Comparison of ENCODE assay signal across 9 cellular contexts in the genomic region with DNA sequence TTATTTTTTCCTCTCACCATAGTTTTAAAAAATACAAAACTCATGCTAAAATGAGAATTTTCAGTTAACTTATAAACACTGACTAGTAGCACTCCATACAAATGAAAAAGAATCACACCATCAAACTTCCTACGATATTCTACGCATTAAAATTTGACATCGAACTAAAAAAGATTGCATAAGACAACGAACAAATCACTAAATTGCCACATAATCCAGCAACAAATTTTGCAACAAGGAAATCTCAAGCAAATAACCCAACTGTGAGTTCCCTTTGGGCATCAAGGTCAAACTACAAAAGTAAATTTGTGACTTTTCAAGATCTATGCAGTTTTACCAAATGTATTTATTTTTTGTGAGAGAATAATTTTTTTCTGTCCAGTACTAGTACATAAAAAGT. TPM values are rescaled to one million over a fixed set of nuclear protein-coding genes. Genes with fewer than 3 reads are reported as not detected.
DNase-seq lines count a peak whose midpoint lies in the region; ATAC-seq and TF ChIP-seq lines count a peak whose summit lies in the region.
"Had no signal": no experiment of that assay in that cellular context is flagged by ENCODE, and none has a peak within 500 bp of the region (broad histone marks: within the 10 kb centered on the region; RNA-seq: fewer than 3 reads in every experiment).

No MANE protein-coding gene starts in this region.

- no peak for TF ChIP-seq CTCF in fibroblast of villous mesenchyme (IDR thresholded peaks at IDR 0.05; ENCODE audit: insufficient read depth, low read depth, low read length)
- TF ChIP-seq CTCF in smooth muscle cell (IDR thresholded peaks at IDR 0.05; ENCODE audit: borderline replicate concordance, insufficient read depth, poor library complexity, severe bottlenecking): no peak

- no peaks in the 10 kb centered on the region for H3K27me3 ChIP-seq in smooth muscle cell (ENCODE audit: low read depth)

- H3K4me3 ChIP-seq in fibroblast of villous mesenchyme (ENCODE audit: low read depth, low read length): peak overlapping the region; percentile 81
- H3K4me3 ChIP-seq in smooth muscle cell: peak overlapping the region; percentile 99

- peaks cover 3% of the 10 kb centered on the region for H3F3A ChIP-seq in smooth muscle cell (ENCODE audit: low read depth)

- ATAC-seq in T-helper 17 cell: no peak

- WGBS in smooth muscle cell (ENCODE audit: low lambda C conversion rate): 87% methylated on average over 4 of the region's 4 CpGs

- peak overlapping the region; percentile 97 for H3K27ac Mint-ChIP-seq in T-helper 17 cell

- H3K36me3 Mint-ChIP-seq in T-helper 17 cell (ENCODE audit: low read depth): no peaks in the 10 kb centered on the region

- H3K4me3 Mint-ChIP-seq in T-helper 17 cell: peak overlapping the region; percentile 93

- no peaks in the 10 kb centered on the region for H3K36me3 ChIP-seq in smooth muscle cell (ENCODE audit: low read depth)

- DNase-seq in SIG-M5 treated with dmso at 0.1 percent for 504 hours (lab: John Stamatoyannopoulos, UW; ENCODE audit: unreplicated experiment): peak; percentile 66
- DNase-seq in SIG-M5 (lab: John Stamatoyannopoulos, UW): no peak
- no peak for DNase-seq in T-helper 17 cell
- peak; percentile 53 for DNase-seq in fibroblast of villous mesenchyme (ENCODE audit: low read depth)
- DNase-seq in smooth muscle cell (lab: John Stamatoyannopoulos, UW; ENCODE audit: unreplicated experiment): no peak
- no peak for DNase-seq in GDM1 (lab: John Stamatoyannopoulos, UW)
- no peak for DNase-seq in KG1 (lab: John Stamatoyannopoulos, UW)
- DNase-seq in stimulated activated CD4-positive, alpha-beta T cell treated with anti-CD3 and anti-CD28 coated beads, Interleukin-15, amount 100 ng/mL, for 24 hours: no peak

- peak overlapping the region; percentile 100 for H3K9ac ChIP-seq in smooth muscle cell (ENCODE audit: low read depth)

- peaks cover 56% of the 10 kb centered on the region for H3K4me1 Mint-ChIP-seq in T-helper 17 cell

- no peaks in the 10 kb centered on the region for H3K9me3 ChIP-seq in T-helper 17 cell (ENCODE audit: control insufficient read depth, low read length, poor library complexity, severe bottlenecking)
- H3K9me3 ChIP-seq in smooth muscle cell (replicated peaks; ENCODE audit: low read depth): no peaks in the 10 kb centered on the region

- H3K27me3 Mint-ChIP-seq in T-helper 17 cell: no peaks in the 10 kb centered on the region

- peaks cover 13% of the 10 kb centered on the region for H3K4me1 ChIP-seq in smooth muscle cell (ENCODE audit: low read depth)

- H3K4me2 ChIP-seq in smooth muscle cell: peak overlapping the region; percentile 97

- H2AFZ ChIP-seq in smooth muscle cell (ENCODE audit: low read depth): no peak overlapping the region

- peaks cover 59% of the 10 kb centered on the region for H4K20me1 ChIP-seq in smooth muscle cell (ENCODE audit: low read depth)

- peak overlapping the region; percentile 100 for H3K27ac ChIP-seq in smooth muscle cell (ENCODE audit: low read depth)

- peaks cover 58% of the 10 kb centered on the region for H3K79me2 ChIP-seq in smooth muscle cell (ENCODE audit: low read depth)

RNA-seq across cellular contexts. Expression of gene MAP3K2, which starts 1.5 kb away (rescaled TPM):
- total RNA-seq in T-helper 17 cell (100 to 1,000 TPM in 1 of 2 donors, 10 to 100 TPM in 1; 91.0 to 100 TPM), fibroblast of villous mesenchyme (38.4 and 53.5 TPM in 2 replicates), smooth muscle cell (42.7 and 46.7 TPM in 2 replicates)
- polyA plus RNA-seq in smooth muscle cell: 33.6 and 39.2 TPM in 2 replicates

RNA-seq across cellular contexts. Expression of gene PROC, which starts 32.0 kb away (rescaled TPM):
- not detected for total RNA-seq in T-helper 17 cell
- not detected in 2 replicates for total RNA-seq in fibroblast of villous mesenchyme
- total RNA-seq in smooth muscle cell: 1.1 TPM in 1 of 2 replicates, not detected in the other
- 0.44 and 0.85 TPM in 2 replicates for polyA plus RNA-seq in smooth muscle cell
- total RNA-seq: T-helper 1 cell treated with Interleukin-12 subunit alpha and Interleukin-12 subunit beta and Interleukin-4 antibody, amounts not matched to agents 30 ng/mL and 1 ng/mL, for 36 hours had no signal

Comparison
In these comparisons a context has a peak if more than half of its experiments do, and no peak if none do; other contexts are left out.
1. DNase-seq: peak in SIG-M5 treated with dmso at 0.1 percent for 504 hours (single experiment) and fibroblast of villous mesenchyme (single experiment); none in SIG-M5 (single experiment), T-helper 17 cell (0 of 3), smooth muscle cell (single experiment), GDM1 (single experiment), KG1 (single experiment) and stimulated activated CD4-positive, alpha-beta T cell treated with anti-CD3 and anti-CD28 coated beads, Interleukin-15, amount 100 ng/mL, for 24 hours (single experiment).